ENCODE assay signal across 9 cellular contexts in the genomic region with DNA sequence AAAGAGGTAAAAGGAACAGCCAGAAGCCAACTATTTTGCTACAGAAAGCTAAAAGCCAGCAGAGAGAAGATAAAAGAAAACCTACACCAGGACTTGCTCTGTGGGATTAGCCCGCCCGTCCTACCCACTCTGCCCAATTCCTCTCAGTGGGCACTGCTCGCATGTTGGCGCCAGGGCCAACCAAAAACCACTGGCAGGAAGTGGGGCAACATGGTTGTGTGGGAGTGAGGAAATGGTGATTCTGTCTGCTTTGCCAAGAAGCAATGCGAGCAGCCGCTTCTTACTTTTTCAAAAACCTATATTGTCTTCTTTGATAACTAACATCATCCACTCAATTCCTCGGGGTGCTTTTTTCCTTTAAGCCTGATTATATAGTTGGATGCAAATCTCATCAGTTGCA. TPM values are rescaled to one million over a fixed set of nuclear protein-coding genes. Genes with fewer than 3 reads are reported as not detected.
DNase-seq lines count a peak whose midpoint lies in the region; ATAC-seq and TF ChIP-seq lines count a peak whose summit lies in the region.
"Had no signal": no experiment of that assay in that cellular context is flagged by ENCODE, and none has a peak within 500 bp of the region (broad histone marks: within the 10 kb centered on the region; RNA-seq: fewer than 3 reads in every experiment).

No MANE protein-coding gene starts in this region.

- H3K36me3 Mint-ChIP-seq in activated CD4-positive, alpha-beta T cell treated with anti-CD3 and anti-CD28 coated beads, Interleukin-2, amount 10 ng/mL, durations not matched to agents 24 days and 14 days (ENCODE audit: low read depth) = peaks cover 55% of the 10 kb centered on the region
- H3K36me3 Mint-ChIP-seq in stimulated activated effector memory CD8-positive, alpha-beta T cell treated with anti-CD3 and anti-CD28 coated beads, Interleukin-12 subunit alpha, Interleukin-12 subunit beta, amount 100 ng/mL, for 72 hours = peaks cover 75% of the 10 kb centered on the region

- H3K27me3 Mint-ChIP-seq in activated CD4-positive, alpha-beta T cell treated with anti-CD3 and anti-CD28 coated beads, Interleukin-2, amount 10 ng/mL, durations not matched to agents 24 days and 14 days = no peaks in the 10 kb centered on the region

- H3K4me2 ChIP-seq in MM.1S (ENCODE audit: low read depth, low read length) = no peak overlapping the region

- no peak overlapping the region for H2AFZ ChIP-seq in MM.1S (ENCODE audit: low read length)
- H2AFZ ChIP-seq: PC-9 had no signal

- intact Hi-C loops in activated CD4-positive, alpha-beta T cell treated with anti-CD3 and anti-CD28 coated beads, Interleukin-2, amount 10 ng/mL, durations not matched to agents 24 days and 14 days (cut with micrococcal nuclease) = loop anchor here (2.0 to 5.0 kb wide), 9 partner anchors 15 to 381 kb away; a partner anchor contains a TSS

- no peak overlapping the region for H3K4me3 ChIP-seq in MM.1S (ENCODE audit: low read length)
- no peak overlapping the region for H3K4me3 ChIP-seq in effector memory CD4-positive, alpha-beta T cell (ENCODE audit: insufficient read depth, low read depth, low read length, poor library complexity, severe bottlenecking)
- H3K4me3 ChIP-seq: PC-9 had no signal

- peaks cover 39% of the 10 kb centered on the region for H3K4me1 ChIP-seq in MM.1S (ENCODE audit: low read length)
- H3K4me1 ChIP-seq in effector memory CD4-positive, alpha-beta T cell (ENCODE audit: control insufficient read depth, insufficient read depth, low read length, poor library complexity, severe bottlenecking) = peaks cover 55% of the 10 kb centered on the region

- peaks cover 6% of the 10 kb centered on the region for H3K79me2 ChIP-seq in MM.1S (ENCODE audit: low read length)

- H3K27ac ChIP-seq in MM.1S (ENCODE audit: low read length) = peak overlapping the region; percentile 99; the same call in 1 of the 2 replicates
- H3K27ac ChIP-seq in effector memory CD4-positive, alpha-beta T cell (ENCODE audit: insufficient read depth, low read length, poor library complexity, severe bottlenecking) = peak overlapping the region; percentile 55
- H3K27ac ChIP-seq: PC-9 had no signal

- H3K4me1 Mint-ChIP-seq in activated CD4-positive, alpha-beta T cell treated with anti-CD3 and anti-CD28 coated beads, Interleukin-2, amount 10 ng/mL, durations not matched to agents 24 days and 14 days = peaks cover 59% of the 10 kb centered on the region
- peaks cover 68% of the 10 kb centered on the region for H3K4me1 Mint-ChIP-seq in stimulated activated effector memory CD8-positive, alpha-beta T cell treated with anti-CD3 and anti-CD28 coated beads, Interleukin-12 subunit alpha, Interleukin-12 subunit beta, amount 100 ng/mL, for 72 hours

- no peaks in the 10 kb centered on the region for H3K9me2 ChIP-seq in MM.1S (replicated peaks; ENCODE audit: insufficient read depth, low read length)

- ATAC-seq in stimulated activated effector memory CD8-positive, alpha-beta T cell treated with anti-CD3 and anti-CD28 coated beads, Interleukin-12 subunit alpha, Interleukin-12 subunit beta, amount 100 ng/mL, for 72 hours = peak; percentile 57
- no peak for ATAC-seq in GM18907 (IDR thresholded peaks at IDR 0.05; ENCODE audit: unreplicated experiment)

- no peaks in the 10 kb centered on the region; the same call in none of the 2 replicates for H3K36me3 ChIP-seq in MM.1S (replicated peaks; ENCODE audit: insufficient read depth, low read length)
- peaks cover 24% of the 10 kb centered on the region for H3K36me3 ChIP-seq in effector memory CD4-positive, alpha-beta T cell (ENCODE audit: control insufficient read depth, insufficient read depth, low read length)

- no peak overlapping the region for H3K9ac ChIP-seq in MM.1S (ENCODE audit: low read length)

- H3K9me3 Mint-ChIP-seq in activated CD4-positive, alpha-beta T cell treated with anti-CD3 and anti-CD28 coated beads, Interleukin-2, amount 10 ng/mL, durations not matched to agents 24 days and 14 days = no peaks in the 10 kb centered on the region
- no peaks in the 10 kb centered on the region for H3K9me3 Mint-ChIP-seq in stimulated activated effector memory CD8-positive, alpha-beta T cell treated with anti-CD3 and anti-CD28 coated beads, Interleukin-12 subunit alpha, Interleukin-12 subunit beta, amount 100 ng/mL, for 72 hours

- no peaks in the 10 kb centered on the region for H4K20me1 ChIP-seq in MM.1S (ENCODE audit: insufficient read depth, low read length)

- no peaks in the 10 kb centered on the region for H3K27me3 ChIP-seq in MM.1S (replicated peaks; ENCODE audit: insufficient read depth, low read length)
- no peaks in the 10 kb centered on the region for H3K27me3 ChIP-seq in effector memory CD4-positive, alpha-beta T cell (replicated peaks; ENCODE audit: control insufficient read depth, insufficient read depth, low read length, poor library complexity, severe bottlenecking)

- no peak for DNase-seq in MM.1S
- peak; percentile 78 for DNase-seq in activated CD4-positive, alpha-beta T cell treated with anti-CD3 and anti-CD28 coated beads, Interleukin-2, amount 10 ng/mL, durations not matched to agents 24 days and 14 days
- DNase-seq in effector memory CD4-positive, alpha-beta T cell = peak; percentile 32 to 53 (median 38)
- DNase-seq in stimulated activated effector memory CD8-positive, alpha-beta T cell treated with anti-CD3 and anti-CD28 coated beads, Interleukin-12 subunit alpha, Interleukin-12 subunit beta, amount 100 ng/mL, for 72 hours (ENCODE audit: low spot score in 2 of 2) = peak; percentile 62 to 73
- no peak for DNase-seq in GM19238 (ENCODE audit: insufficient read length, low spot score)
- no peak for DNase-seq in NCI-H2107 (lab: John Stamatoyannopoulos, UW)
- no peak for DNase-seq in NCI-H2029 treated with DMSO at 0.1 percent for 48 hours (lab: John Stamatoyannopoulos, UW)
- DNase-seq: PC-9 had no signal

- TF ChIP-seq CTCF in MM.1S (IDR thresholded peaks at IDR 0.05; ENCODE audit: low read length) = no peak

- peaks cover 17% of the 10 kb centered on the region for H3F3A ChIP-seq in MM.1S (ENCODE audit: insufficient read depth, low read length)

- peak overlapping the region; percentile 72 for H3K4me3 Mint-ChIP-seq in activated CD4-positive, alpha-beta T cell treated with anti-CD3 and anti-CD28 coated beads, Interleukin-2, amount 10 ng/mL, durations not matched to agents 24 days and 14 days
- H3K4me3 Mint-ChIP-seq in stimulated activated effector memory CD8-positive, alpha-beta T cell treated with anti-CD3 and anti-CD28 coated beads, Interleukin-12 subunit alpha, Interleukin-12 subunit beta, amount 100 ng/mL, for 72 hours = peak overlapping the region; percentile 69

- H3K9me3 ChIP-seq in MM.1S (replicated peaks; ENCODE audit: insufficient read depth, low read length) = no peaks in the 10 kb centered on the region
- no peaks in the 10 kb centered on the region for H3K9me3 ChIP-seq in effector memory CD4-positive, alpha-beta T cell (ENCODE audit: control insufficient read depth, low read length)

- H3K27ac Mint-ChIP-seq in activated CD4-positive, alpha-beta T cell treated with anti-CD3 and anti-CD28 coated beads, Interleukin-2, amount 10 ng/mL, durations not matched to agents 24 days and 14 days = peak overlapping the region; percentile 93
- H3K27ac Mint-ChIP-seq in stimulated activated effector memory CD8-positive, alpha-beta T cell treated with anti-CD3 and anti-CD28 coated beads, Interleukin-12 subunit alpha, Interleukin-12 subunit beta, amount 100 ng/mL, for 72 hours = peak overlapping the region; percentile 91

RNA-seq across cellular contexts. Expression of a gene that starts 14.2 kb away (rescaled TPM):
- 0.36 TPM in 1 of 2 replicates, not detected in the other for total RNA-seq in activated CD4-positive, alpha-beta T cell treated with anti-CD3 and anti-CD28 coated beads, Interleukin-2, amount 10 ng/mL, durations not matched to agents 24 days and 14 days
- total RNA-seq: PC-9 had no signal

RNA-seq across cellular contexts. Expression of a gene that starts 21.9 kb away (rescaled TPM):
- total RNA-seq in activated CD4-positive, alpha-beta T cell treated with anti-CD3 and anti-CD28 coated beads, Interleukin-2, amount 10 ng/mL, durations not matched to agents 24 days and 14 days = not detected in 2 replicates
- total RNA-seq: PC-9 had no signal

RNA-seq across cellular contexts. Expression of a gene that starts 28.5 kb away (rescaled TPM):
- total RNA-seq in activated CD4-positive, alpha-beta T cell treated with anti-CD3 and anti-CD28 coated beads, Interleukin-2, amount 10 ng/mL, durations not matched to agents 24 days and 14 days = not detected in 2 replicates
- total RNA-seq: PC-9 had no signal

RNA-seq across cellular contexts. Expression of a gene that starts 60.0 kb away (rescaled TPM):
- total RNA-seq in activated CD4-positive, alpha-beta T cell treated with anti-CD3 and anti-CD28 coated beads, Interleukin-2, amount 10 ng/mL, durations not matched to agents 24 days and 14 days = not detected in 2 replicates
- total RNA-seq: PC-9 had no signal

Comparison
In these comparisons a context has a peak if more than half of its experiments do, and no peak if none do; other contexts are left out.
1. DNase-seq: peak in activated CD4-positive, alpha-beta T cell treated with anti-CD3 and anti-CD28 coated beads, Interleukin-2, amount 10 ng/mL, durations not matched to agents 24 days and 14 days (single experiment), effector memory CD4-positive, alpha-beta T cell (3 of 3) and stimulated activated effector memory CD8-positive, alpha-beta T cell treated with anti-CD3 and anti-CD28 coated beads, Interleukin-12 subunit alpha, Interleukin-12 subunit beta, amount 100 ng/mL, for 72 hours (2 of 2); none in MM.1S (single experiment), GM19238 (single experiment), NCI-H2107 (single experiment) and NCI-H2029 treated with DMSO at 0.1 percent for 48 hours (single experiment).